7 cellular contexts compared by ENCODE assay signal in genomic region chr6:68967549-68968300, GRCh38.
DNase-seq lines count a peak whose midpoint lies in the region; ATAC-seq, FAIRE-seq and TF ChIP-seq lines count a peak whose summit lies in the region.

No MANE protein-coding gene starts in this region.

- peak; percentile 68 for DNase-seq in GM12865 (ENCODE audit: low read depth)
- DNase-seq in KG1 (lab: John Stamatoyannopoulos, UW) = peak; percentile 12
- DNase-seq in SJCRH30 = peak; percentile 54 to 81
- peak; percentile 79 for DNase-seq in adipocyte (ENCODE audit: low read depth)
- peak in 2 of 3 donors; percentile 23 to 55 for DNase-seq in right cardiac atrium
- peak; percentile 54 for DNase-seq in small intestine

- peak; percentile 81 for TF ChIP-seq CTCF in GM12865 (IDR thresholded peaks at IDR 0.05; ENCODE audit: insufficient read depth, low read depth, low read length, missing control alignments)

- H3K4me1 ChIP-seq in SJCRH30 (no peaks in the 10 kb centered on the region), adipocyte (ENCODE audit: control insufficient read depth, insufficient read depth, low read length) (no peaks in the 10 kb centered on the region), right cardiac atrium (ENCODE audit: control insufficient read depth, insufficient read depth, low read length) (no peaks in the 10 kb centered on the region), small intestine (ENCODE audit: control insufficient read depth in 2 of 2, insufficient read depth in 1 of 2, low read depth in 1 of 2, low read length in 1 of 2) (no peaks in the 10 kb centered on the region)

- no peaks in the 10 kb centered on the region for H3K36me3 ChIP-seq in SJCRH30
- H3K36me3 ChIP-seq in adipocyte (ENCODE audit: control insufficient read depth, insufficient read depth, low read length, severe bottlenecking) = no peaks in the 10 kb centered on the region
- H3K36me3 ChIP-seq in small intestine (ENCODE audit: control insufficient read depth in 2 of 2, insufficient read depth in 2 of 2, low read length in 2 of 2) = no peaks in the 10 kb centered on the region

- ATAC-seq in GM21737 (IDR thresholded peaks at IDR 0.05; ENCODE audit: unreplicated experiment) (peak; percentile 72), right cardiac atrium (peak; percentile 55 to 60)

- no peak overlapping the region for H3K27ac ChIP-seq in SJCRH30
- H3K27ac ChIP-seq in right cardiac atrium (ENCODE audit: low read length) = no peak overlapping the region
- no peak overlapping the region for H3K27ac ChIP-seq in small intestine (ENCODE audit: low read depth in 1 of 2, low read length in 1 of 2)

- FAIRE-seq in small intestine (lab: Jason Lieb, UNC) = no peak

- H3K9ac ChIP-seq in adipocyte (ENCODE audit: low read length) = no peak overlapping the region

- H3K27me3 ChIP-seq in SJCRH30 (no peaks in the 10 kb centered on the region), adipocyte (replicated peaks; ENCODE audit: control insufficient read depth, insufficient read depth, low read length) (peaks cover 8% of the 10 kb centered on the region), right cardiac atrium (ENCODE audit: control insufficient read depth, insufficient read depth) (no peaks in the 10 kb centered on the region), small intestine (ENCODE audit: control insufficient read depth in 2 of 2, insufficient read depth in 2 of 2, low read length in 2 of 2) (no peaks in the 10 kb centered on the region)

- WGBS in right cardiac atrium = 42% methylated on average over 11 of the region's 11 CpGs
- WGBS in small intestine, 3 donors = 39 to 42% (median 42%) methylated on average over 11 of the region's 11 CpGs

- intact Hi-C loops in right cardiac atrium (cut with DNase I) = loop anchor here in 2 of 4 donors (10.0 kb wide), 2 partner anchors 93 to 333 kb away; partner anchors contain the start of gene ADGRB3 (in 2 of the 2)

- H3K9me3 ChIP-seq in SJCRH30 (replicated peaks) (no peaks in the 10 kb centered on the region), adipocyte (ENCODE audit: control insufficient read depth, low read length) (no peaks in the 10 kb centered on the region), right cardiac atrium (ENCODE audit: control insufficient read depth, low read length) (no peaks in the 10 kb centered on the region), small intestine (ENCODE audit: control insufficient read depth, low read depth) (no peaks in the 10 kb centered on the region)

- H3K4me3 ChIP-seq in GM12865 (ENCODE audit: low read depth, low read length) (no peak overlapping the region), SJCRH30 (no peak overlapping the region), adipocyte (ENCODE audit: low read length) (no peak overlapping the region), right cardiac atrium (ENCODE audit: low read length) (no peak overlapping the region), small intestine (ENCODE audit: low read depth in 1 of 2, low read length in 2 of 2) (no peak overlapping the region)

Comparison
In these comparisons a context has a peak if more than half of its experiments do, and no peak if none do; other contexts are left out.
1. DNase-seq: peak in every context shown above with its lines; median percentile 79 in adipocyte; 68 in GM12865; 68 in SJCRH30; 54 in small intestine; 39 in right cardiac atrium; 12 in KG1.